Comparison of ENCODE assay signal across 1 cellular context in genomic region chr2:96241227-96241626, GRCh38.
A peak's percentile ranks its signal among the peaks of the same experiment; 100 is the strongest.
TF ChIP-seq lines count a peak whose summit lies in the region.

No MANE protein-coding gene starts in this region.

TF ChIP-seq in GM12878, 131 proteins besides CTCF, POLR2A, EP300 and RAD21:
- TF ChIP-seq POLR2AphosphoS2 (IDR thresholded peaks at IDR 0.05; ENCODE audit: low read depth, low read length) (no peak), SMC3 (IDR thresholded peaks at IDR 0.05; ENCODE audit: borderline replicate concordance, low read length) (0 out of 2 replicates have a peak, but pooled peaks have one; percentile 12), FOS (IDR thresholded peaks at IDR 0.05; ENCODE audit: borderline replicate concordance, extremely low read depth, insufficient read length) (no peak), ATF3 (IDR thresholded peaks at IDR 0.05; ENCODE audit: borderline replicate concordance, extremely low read depth, low read depth, low read length) (no peak)
